1 cellular context compared by ENCODE assay signal in the genomic region with DNA sequence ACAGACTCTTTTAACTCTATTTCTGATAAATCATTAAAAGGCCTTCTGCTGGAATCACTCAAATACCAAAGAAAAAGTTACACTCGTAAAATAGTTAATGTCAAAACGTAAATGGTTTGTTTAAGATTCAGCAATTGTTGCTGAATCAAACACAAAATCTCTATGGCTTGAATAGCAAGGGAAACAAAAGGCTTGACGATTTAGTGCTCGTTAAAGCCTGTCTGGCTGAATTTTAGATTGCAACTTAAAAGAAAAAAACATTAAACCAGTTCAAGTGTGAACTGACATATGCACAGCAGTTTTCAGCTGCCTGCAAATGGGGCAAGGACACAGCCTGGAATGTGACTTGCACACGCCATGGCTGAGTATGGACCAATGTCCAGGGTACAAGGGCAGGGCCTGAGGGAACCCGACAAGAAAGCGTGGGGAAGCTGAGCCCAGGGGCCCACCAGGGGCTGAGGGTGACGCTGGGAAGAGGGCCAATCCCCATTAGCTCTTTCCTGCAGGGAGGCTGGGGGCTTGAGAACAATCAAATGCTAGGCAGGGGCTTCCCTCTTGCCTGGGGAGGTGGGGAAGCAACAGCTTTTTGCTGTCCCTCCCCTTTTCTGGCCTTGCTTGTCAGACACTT.
TF ChIP-seq lines count a peak whose summit lies in the region.

No MANE protein-coding gene starts in this region.

TF ChIP-seq in HepG2, 621 proteins besides CTCF, POLR2A, EP300 and RAD21 (continued from another document and continues in another):
- TF ChIP-seq, protein P1, sequence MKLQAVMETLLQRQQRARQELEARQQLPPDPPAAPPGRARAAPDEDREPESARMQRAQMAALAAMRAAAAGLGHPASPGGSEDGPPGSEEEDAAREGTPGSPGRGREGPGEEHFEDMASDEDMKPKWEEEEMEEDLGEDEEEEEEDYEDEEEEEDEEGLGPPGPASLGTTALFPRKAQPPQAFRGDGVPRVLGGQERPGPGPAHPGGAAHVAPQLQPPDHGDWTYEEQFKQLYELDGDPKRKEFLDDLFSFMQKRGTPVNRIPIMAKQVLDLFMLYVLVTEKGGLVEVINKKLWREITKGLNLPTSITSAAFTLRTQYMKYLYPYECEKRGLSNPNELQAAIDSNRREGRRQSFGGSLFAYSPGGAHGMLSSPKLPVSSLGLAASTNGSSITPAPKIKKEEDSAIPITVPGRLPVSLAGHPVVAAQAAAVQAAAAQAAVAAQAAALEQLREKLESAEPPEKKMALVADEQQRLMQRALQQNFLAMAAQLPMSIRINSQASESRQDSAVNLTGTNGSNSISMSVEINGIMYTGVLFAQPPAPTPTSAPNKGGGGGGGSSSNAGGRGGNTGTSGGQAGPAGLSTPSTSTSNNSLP (IDR thresholded peaks at IDR 0.05; ENCODE audit: low read depth, low read length): 0 out of 2 replicates have a peak, but pooled peaks have one; percentile 29
- TF ChIP-seq, protein P2, sequence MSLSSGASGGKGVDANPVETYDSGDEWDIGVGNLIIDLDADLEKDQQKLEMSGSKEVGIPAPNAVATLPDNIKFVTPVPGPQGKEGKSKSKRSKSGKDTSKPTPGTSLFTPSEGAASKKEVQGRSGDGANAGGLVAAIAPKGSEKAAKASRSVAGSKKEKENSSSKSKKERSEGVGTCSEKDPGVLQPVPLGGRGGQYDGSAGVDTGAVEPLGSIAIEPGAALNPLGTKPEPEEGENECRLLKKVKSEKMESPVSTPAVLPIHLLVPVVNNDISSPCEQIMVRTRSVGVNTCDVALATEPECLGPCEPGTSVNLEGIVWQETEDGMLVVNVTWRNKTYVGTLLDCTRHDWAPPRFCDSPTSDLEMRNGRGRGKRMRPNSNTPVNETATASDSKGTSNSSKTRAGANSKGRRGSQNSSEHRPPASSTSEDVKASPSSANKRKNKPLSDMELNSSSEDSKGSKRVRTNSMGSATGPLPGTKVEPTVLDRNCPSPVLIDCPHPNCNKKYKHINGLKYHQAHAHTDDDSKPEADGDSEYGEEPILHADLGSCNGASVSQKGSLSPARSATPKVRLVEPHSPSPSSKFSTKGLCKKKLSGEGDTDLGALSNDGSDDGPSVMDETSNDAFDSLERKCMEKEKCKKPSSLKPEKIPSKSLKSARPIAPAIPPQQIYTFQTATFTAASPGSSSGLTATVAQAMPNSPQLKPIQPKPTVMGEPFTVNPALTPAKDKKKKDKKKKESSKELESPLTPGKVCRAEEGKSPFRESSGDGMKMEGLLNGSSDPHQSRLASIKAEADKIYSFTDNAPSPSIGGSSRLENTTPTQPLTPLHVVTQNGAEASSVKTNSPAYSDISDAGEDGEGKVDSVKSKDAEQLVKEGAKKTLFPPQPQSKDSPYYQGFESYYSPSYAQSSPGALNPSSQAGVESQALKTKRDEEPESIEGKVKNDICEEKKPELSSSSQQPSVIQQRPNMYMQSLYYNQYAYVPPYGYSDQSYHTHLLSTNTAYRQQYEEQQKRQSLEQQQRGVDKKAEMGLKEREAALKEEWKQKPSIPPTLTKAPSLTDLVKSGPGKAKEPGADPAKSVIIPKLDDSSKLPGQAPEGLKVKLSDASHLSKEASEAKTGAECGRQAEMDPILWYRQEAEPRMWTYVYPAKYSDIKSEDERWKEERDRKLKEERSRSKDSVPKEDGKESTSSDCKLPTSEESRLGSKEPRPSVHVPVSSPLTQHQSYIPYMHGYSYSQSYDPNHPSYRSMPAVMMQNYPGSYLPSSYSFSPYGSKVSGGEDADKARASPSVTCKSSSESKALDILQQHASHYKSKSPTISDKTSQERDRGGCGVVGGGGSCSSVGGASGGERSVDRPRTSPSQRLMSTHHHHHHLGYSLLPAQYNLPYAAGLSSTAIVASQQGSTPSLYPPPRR (CRISPR knock-in tag; IDR thresholded peaks at IDR 0.05; ENCODE audit: borderline replicate concordance): no peak
- TF ChIP-seq DDIT3 (CRISPR knock-in tag; IDR thresholded peaks at IDR 0.05) (no peak), ZSCAN12 (CRISPR knock-in tag; IDR thresholded peaks at IDR 0.05) (no peak), HOMEZ (CRISPR knock-in tag; IDR thresholded peaks at IDR 0.05; ENCODE audit: low read depth) (0 out of 2 replicates have a peak, but pooled peaks have one; percentile 14), ZBTB7B (CRISPR knock-in tag; IDR thresholded peaks at IDR 0.05) (peak; percentile 74; the same call in 1 of the 2 replicates), ZNF138 (CRISPR knock-in tag; IDR thresholded peaks at IDR 0.05; ENCODE audit: low read depth) (no peak), ZFP41 (CRISPR knock-in tag; IDR thresholded peaks at IDR 0.05; ENCODE audit: borderline replicate concordance) (no peak), RNF219 (CRISPR knock-in tag; IDR thresholded peaks at IDR 0.05) (no peak), KDM3A (CRISPR knock-in tag; IDR thresholded peaks at IDR 0.05; ENCODE audit: low read depth) (no peak), KLF9 (CRISPR knock-in tag; IDR thresholded peaks at IDR 0.05; ENCODE audit: low read depth) (no peak), ZBTB49 (CRISPR knock-in tag; IDR thresholded peaks at IDR 0.05; ENCODE audit: borderline replicate concordance) (no peak), ZBTB20 (CRISPR knock-in tag; IDR thresholded peaks at IDR 0.05; ENCODE audit: borderline replicate concordance, low read depth) (no peak), ZNF280D (CRISPR knock-in tag; IDR thresholded peaks at IDR 0.05) (no peak), KLF16 (CRISPR knock-in tag; IDR thresholded peaks at IDR 0.05) (no peak), RXRA (CRISPR knock-in tag; IDR thresholded peaks at IDR 0.05) (peak; percentile 91)
- TF ChIP-seq, protein P3, sequence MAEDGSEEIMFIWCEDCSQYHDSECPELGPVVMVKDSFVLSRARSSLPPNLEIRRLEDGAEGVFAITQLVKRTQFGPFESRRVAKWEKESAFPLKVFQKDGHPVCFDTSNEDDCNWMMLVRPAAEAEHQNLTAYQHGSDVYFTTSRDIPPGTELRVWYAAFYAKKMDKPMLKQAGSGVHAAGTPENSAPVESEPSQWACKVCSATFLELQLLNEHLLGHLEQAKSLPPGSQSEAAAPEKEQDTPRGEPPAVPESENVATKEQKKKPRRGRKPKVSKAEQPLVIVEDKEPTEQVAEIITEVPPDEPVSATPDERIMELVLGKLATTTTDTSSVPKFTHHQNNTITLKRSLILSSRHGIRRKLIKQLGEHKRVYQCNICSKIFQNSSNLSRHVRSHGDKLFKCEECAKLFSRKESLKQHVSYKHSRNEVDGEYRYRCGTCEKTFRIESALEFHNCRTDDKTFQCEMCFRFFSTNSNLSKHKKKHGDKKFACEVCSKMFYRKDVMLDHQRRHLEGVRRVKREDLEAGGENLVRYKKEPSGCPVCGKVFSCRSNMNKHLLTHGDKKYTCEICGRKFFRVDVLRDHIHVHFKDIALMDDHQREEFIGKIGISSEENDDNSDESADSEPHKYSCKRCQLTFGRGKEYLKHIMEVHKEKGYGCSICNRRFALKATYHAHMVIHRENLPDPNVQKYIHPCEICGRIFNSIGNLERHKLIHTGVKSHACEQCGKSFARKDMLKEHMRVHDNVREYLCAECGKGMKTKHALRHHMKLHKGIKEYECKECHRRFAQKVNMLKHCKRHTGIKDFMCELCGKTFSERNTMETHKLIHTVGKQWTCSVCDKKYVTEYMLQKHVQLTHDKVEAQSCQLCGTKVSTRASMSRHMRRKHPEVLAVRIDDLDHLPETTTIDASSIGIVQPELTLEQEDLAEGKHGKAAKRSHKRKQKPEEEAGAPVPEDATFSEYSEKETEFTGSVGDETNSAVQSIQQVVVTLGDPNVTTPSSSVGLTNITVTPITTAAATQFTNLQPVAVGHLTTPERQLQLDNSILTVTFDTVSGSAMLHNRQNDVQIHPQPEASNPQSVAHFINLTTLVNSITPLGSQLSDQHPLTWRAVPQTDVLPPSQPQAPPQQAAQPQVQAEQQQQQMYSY (CRISPR knock-in tag; IDR thresholded peaks at IDR 0.05): no peak
- TF ChIP-seq, protein P4, sequence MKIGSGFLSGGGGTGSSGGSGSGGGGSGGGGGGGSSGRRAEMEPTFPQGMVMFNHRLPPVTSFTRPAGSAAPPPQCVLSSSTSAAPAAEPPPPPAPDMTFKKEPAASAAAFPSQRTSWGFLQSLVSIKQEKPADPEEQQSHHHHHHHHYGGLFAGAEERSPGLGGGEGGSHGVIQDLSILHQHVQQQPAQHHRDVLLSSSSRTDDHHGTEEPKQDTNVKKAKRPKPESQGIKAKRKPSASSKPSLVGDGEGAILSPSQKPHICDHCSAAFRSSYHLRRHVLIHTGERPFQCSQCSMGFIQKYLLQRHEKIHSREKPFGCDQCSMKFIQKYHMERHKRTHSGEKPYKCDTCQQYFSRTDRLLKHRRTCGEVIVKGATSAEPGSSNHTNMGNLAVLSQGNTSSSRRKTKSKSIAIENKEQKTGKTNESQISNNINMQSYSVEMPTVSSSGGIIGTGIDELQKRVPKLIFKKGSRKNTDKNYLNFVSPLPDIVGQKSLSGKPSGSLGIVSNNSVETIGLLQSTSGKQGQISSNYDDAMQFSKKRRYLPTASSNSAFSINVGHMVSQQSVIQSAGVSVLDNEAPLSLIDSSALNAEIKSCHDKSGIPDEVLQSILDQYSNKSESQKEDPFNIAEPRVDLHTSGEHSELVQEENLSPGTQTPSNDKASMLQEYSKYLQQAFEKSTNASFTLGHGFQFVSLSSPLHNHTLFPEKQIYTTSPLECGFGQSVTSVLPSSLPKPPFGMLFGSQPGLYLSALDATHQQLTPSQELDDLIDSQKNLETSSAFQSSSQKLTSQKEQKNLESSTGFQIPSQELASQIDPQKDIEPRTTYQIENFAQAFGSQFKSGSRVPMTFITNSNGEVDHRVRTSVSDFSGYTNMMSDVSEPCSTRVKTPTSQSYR (CRISPR knock-in tag; IDR thresholded peaks at IDR 0.05; ENCODE audit: borderline replicate concordance): peak; percentile 31; the same call in 1 of the 2 replicates
- TF ChIP-seq, protein P5, sequence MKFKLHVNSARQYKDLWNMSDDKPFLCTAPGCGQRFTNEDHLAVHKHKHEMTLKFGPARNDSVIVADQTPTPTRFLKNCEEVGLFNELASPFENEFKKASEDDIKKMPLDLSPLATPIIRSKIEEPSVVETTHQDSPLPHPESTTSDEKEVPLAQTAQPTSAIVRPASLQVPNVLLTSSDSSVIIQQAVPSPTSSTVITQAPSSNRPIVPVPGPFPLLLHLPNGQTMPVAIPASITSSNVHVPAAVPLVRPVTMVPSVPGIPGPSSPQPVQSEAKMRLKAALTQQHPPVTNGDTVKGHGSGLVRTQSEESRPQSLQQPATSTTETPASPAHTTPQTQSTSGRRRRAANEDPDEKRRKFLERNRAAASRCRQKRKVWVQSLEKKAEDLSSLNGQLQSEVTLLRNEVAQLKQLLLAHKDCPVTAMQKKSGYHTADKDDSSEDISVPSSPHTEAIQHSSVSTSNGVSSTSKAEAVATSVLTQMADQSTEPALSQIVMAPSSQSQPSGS (CRISPR knock-in tag; IDR thresholded peaks at IDR 0.05): peak; percentile 16; the same call in 1 of the 2 replicates
